22 cellular contexts compared by ENCODE assay signal in genomic region chr5:33563983-33564908, GRCh38.
A peak's percentile ranks its signal among the peaks of the same experiment; 100 is the strongest.
DNase-seq lines count a peak whose midpoint lies in the region; ATAC-seq and TF ChIP-seq lines count a peak whose summit lies in the region.
"Had no signal": no experiment of that assay in that cellular context is flagged by ENCODE, and none has a peak within 500 bp of the region (broad histone marks: within the 10 kb centered on the region; RNA-seq: fewer than 3 reads in every experiment).

No MANE protein-coding gene starts in this region.

- intact Hi-C loops in Right ventricle myocardium inferior (cut with DNase I), result no loop called here
- intact Hi-C loops in cardiac septum (cut with DNase I), result no loop called here

- no peaks in the 10 kb centered on the region for H3K4me1 ChIP-seq in SJCRH30

- H3K27ac ChIP-seq in SJCRH30, result no peak overlapping the region
- H3K27ac ChIP-seq: transverse colon, VCaP had no signal

- DNase-seq in Right ventricle myocardium inferior (ENCODE audit: missing footprints) (no peak), cardiac septum (ENCODE audit: low spot score) (no peak), fibroblast of the aortic adventitia (ENCODE audit: low read depth) (peak; percentile 33), iPS-NIHi7 (ENCODE audit: extremely low spot score) (peak; percentile 31), SJCRH30 (no peak), NCI-H345 treated with DMSO at 0.1 percent for 48 hours (lab: John Stamatoyannopoulos, UW; ENCODE audit: unreplicated experiment) (no peak)
- DNase-seq: 8988T; activated CD4-positive, alpha-beta T cell treated with anti-CD3 and anti-CD28 coated beads, Interleukin-2, amount 50 U/mL, for 4 hours; activated naive CD4-positive, alpha-beta T cell; activated T-cell treated with anti-CD3 and anti-CD28 coated beads for 4 hours; COR-L47; NCI-H1417; NCI-H2171; NCI-H748 treated with DMSO at 0.1 percent for 48 hours; PC-3; stimulated activated CD4-positive, alpha-beta T cell treated with anti-CD3 and anti-CD28 coated beads, Interleukin-2, amount 100 ng/mL, for 24 hours; stimulated activated naive CD8-positive, alpha-beta T cell treated with anti-CD3 and anti-CD28 coated beads, Interleukin-15, amount 100 ng/mL, for 72 hours; transverse colon had no signal

- H3K27me3 ChIP-seq in SJCRH30, result no peaks in the 10 kb centered on the region
- H3K27me3 ChIP-seq: transverse colon had no signal

- no peak for TF ChIP-seq CTCF in fibroblast of the aortic adventitia (IDR thresholded peaks at IDR 0.05; ENCODE audit: insufficient read depth, low read length)

- H3K9me3 ChIP-seq in SJCRH30 (replicated peaks), result no peaks in the 10 kb centered on the region
- H3K9me3 ChIP-seq: transverse colon had no signal

- ATAC-seq in Right ventricle myocardium inferior, result peak; percentile 61
- no peak for ATAC-seq in HG03175 (IDR thresholded peaks at IDR 0.05; ENCODE audit: unreplicated experiment)
- no peak for ATAC-seq in HG02981 (IDR thresholded peaks at IDR 0.05; ENCODE audit: unreplicated experiment)
- ATAC-seq: PC-3; stimulated activated naive CD8-positive, alpha-beta T cell treated with anti-CD3 and anti-CD28 coated beads, Interleukin-15, amount 100 ng/mL, for 72 hours had no signal

- H3K4me3 ChIP-seq in fibroblast of the aortic adventitia (ENCODE audit: low read depth, low read length) (no peak overlapping the region), SJCRH30 (no peak overlapping the region)
- H3K4me3 ChIP-seq: lung, transverse colon had no signal

- no peaks in the 10 kb centered on the region for H3K36me3 ChIP-seq in SJCRH30
- H3K36me3 ChIP-seq: transverse colon had no signal

Comparison
In these comparisons a context has a peak if more than half of its experiments do, and no peak if none do; other contexts are left out.
1. DNase-seq: peak in fibroblast of the aortic adventitia (single experiment) and iPS-NIHi7 (single experiment); none in Right ventricle myocardium inferior (single experiment), cardiac septum (single experiment), SJCRH30 (0 of 2) and NCI-H345 treated with DMSO at 0.1 percent for 48 hours (single experiment).